In genomic region chr5:34439601-34440000, GRCh38 we compare ENCODE assay signal across 31 cellular contexts.
"Had no signal": no experiment of that assay in that cellular context is flagged by ENCODE, and none has a peak within 500 bp of the region (broad histone marks: within the 10 kb centered on the region; RNA-seq: fewer than 3 reads in every experiment).

No MANE protein-coding gene starts in this region.

- H2AFZ ChIP-seq: parathyroid adenoma had no signal

- H3K9ac ChIP-seq: parathyroid adenoma had no signal

- H3K9me3 ChIP-seq: heart right ventricle, left lung, lower lobe of right lung, right atrium auricular region, tibial nerve had no signal

- H3K27ac Mint-ChIP-seq: activated CD4-positive, alpha-beta memory T cell treated with anti-CD3 and anti-CD28 coated beads for 36 hours; activated naive CD4-positive, alpha-beta T cell treated with anti-CD3 and anti-CD28 coated beads for 36 hours; activated naive CD8-positive, alpha-beta T cell treated with anti-CD3 and anti-CD28 coated beads, Interleukin-2, amount 10 ng/mL, durations not matched to agents 7 days and 5 days; activated T-helper 1 cell treated with anti-CD3 and anti-CD28 coated beads, Interleukin-12 subunit alpha, Interleukin-12 subunit beta, Interleukin-2, Interleukin-4 antibody, amounts not matched to agents 30 ng/mL and 10 ng/mL and 1 ng/mL, durations not matched to agents 14 hours and 24 hours and 36 hours; effector memory CD8-positive, alpha-beta T cell; nephron; stimulated activated naive B cell treated with anti-CD40 and anti-IgM and Interleukin-4, amounts not matched to agents 10 μg/mL and 1 μg/mL and 100 μg/mL, for 72 hours; T-helper 1 cell treated with Interleukin-12 subunit alpha and Interleukin-12 subunit beta and Interleukin-4 antibody, amounts not matched to agents 30 μg/mL and 1 μg/mL, for 36 hours had no signal

- FAIRE-seq: astrocyte, TTC549 had no signal

- DNase-seq: activated CD4-positive, alpha-beta memory T cell treated with anti-CD3 and anti-CD28 coated beads for 36 hours; activated CD4-positive, alpha-beta T cell treated with anti-CD3 and anti-CD28 coated beads for 48 hours; activated CD8-positive, alpha-beta memory T cell treated with anti-CD3 and anti-CD28 coated beads, Interleukin-2, amount 50 U/mL, for 4 hours; activated effector memory CD4-positive, alpha-beta T cell treated with anti-CD3 and anti-CD28 coated beads, Interleukin-2, amount 50 U/mL, for 16 hours; activated naive CD4-positive, alpha-beta T cell treated with anti-CD3 and anti-CD28 coated beads for 36 hours; activated naive CD8-positive, alpha-beta T cell treated with anti-CD3 and anti-CD28 coated beads, Interleukin-2, amount 10 ng/mL, durations not matched to agents 7 days and 5 days; activated T-cell treated with anti-CD3 and anti-CD28 coated beads, Interleukin-2, amount 50 U/mL, for 1 hour; amniotic stem cell; brain microvascular endothelial cell; cortex of kidney; effector memory CD8-positive, alpha-beta T cell; foreskin fibroblast; heart right ventricle; kidney glomerular epithelial cell; left lung; lower lobe of right lung; nucleus accumbens; stimulated activated CD4-positive, alpha-beta T cell treated with anti-CD3 and anti-CD28 coated beads, Interleukin-15, amount 100 ng/mL, for 24 hours; stimulated activated CD4-positive, alpha-beta T cell treated with anti-CD3 and anti-CD28 coated beads, Interleukin-2, amount 100 ng/mL, for 24 hours; stimulated activated naive B cell treated with anti-CD40 and anti-IgM and Interleukin-4, amounts not matched to agents 10 μg/mL and 1 μg/mL and 100 μg/mL, for 72 hours; stomach; T-helper 9 cell had no signal

- H3K9me3 Mint-ChIP-seq: activated CD4-positive, alpha-beta memory T cell treated with anti-CD3 and anti-CD28 coated beads for 36 hours; activated naive CD4-positive, alpha-beta T cell treated with anti-CD3 and anti-CD28 coated beads for 36 hours; activated T-helper 1 cell treated with anti-CD3 and anti-CD28 coated beads, Interleukin-12 subunit alpha, Interleukin-12 subunit beta, Interleukin-2, Interleukin-4 antibody, amounts not matched to agents 30 ng/mL and 10 ng/mL and 1 ng/mL, durations not matched to agents 14 hours and 24 hours and 36 hours; effector memory CD8-positive, alpha-beta T cell had no signal

- H3K79me2 ChIP-seq: parathyroid adenoma had no signal

- H3K4me1 ChIP-seq: heart right ventricle, left lung, lower lobe of right lung, parathyroid adenoma, right atrium auricular region, stomach, tibial nerve had no signal

- H3K36me3 ChIP-seq: brain microvascular endothelial cell, heart right ventricle, left lung, lower lobe of right lung, right atrium auricular region, stomach, tibial nerve had no signal

- H3K4me1 Mint-ChIP-seq: activated naive CD8-positive, alpha-beta T cell treated with anti-CD3 and anti-CD28 coated beads, Interleukin-2, amount 10 ng/mL, durations not matched to agents 7 days and 5 days; nephron; stimulated activated naive B cell treated with anti-CD40 and anti-IgM and Interleukin-4, amounts not matched to agents 10 μg/mL and 1 μg/mL and 100 μg/mL, for 72 hours had no signal

- H3K27me3 ChIP-seq: brain microvascular endothelial cell, left lung, right atrium auricular region, stomach, tibial nerve had no signal

- H3K4me3 ChIP-seq: heart right ventricle, left lung, lower lobe of right lung, right atrium auricular region, stomach, tibial nerve had no signal

- H3K4me3 Mint-ChIP-seq: activated CD4-positive, alpha-beta memory T cell treated with anti-CD3 and anti-CD28 coated beads for 36 hours; activated naive CD4-positive, alpha-beta T cell treated with anti-CD3 and anti-CD28 coated beads for 36 hours; activated naive CD8-positive, alpha-beta T cell treated with anti-CD3 and anti-CD28 coated beads, Interleukin-2, amount 10 ng/mL, durations not matched to agents 7 days and 5 days; activated T-helper 1 cell treated with anti-CD3 and anti-CD28 coated beads, Interleukin-12 subunit alpha, Interleukin-12 subunit beta, Interleukin-2, Interleukin-4 antibody, amounts not matched to agents 30 ng/mL and 10 ng/mL and 1 ng/mL, durations not matched to agents 14 hours and 24 hours and 36 hours; effector memory CD8-positive, alpha-beta T cell; nephron; stimulated activated naive B cell treated with anti-CD40 and anti-IgM and Interleukin-4, amounts not matched to agents 10 μg/mL and 1 μg/mL and 100 μg/mL, for 72 hours; T-helper 1 cell treated with Interleukin-12 subunit alpha and Interleukin-12 subunit beta and Interleukin-4 antibody, amounts not matched to agents 30 μg/mL and 1 μg/mL, for 36 hours had no signal

- H3K36me3 Mint-ChIP-seq: activated CD4-positive, alpha-beta memory T cell treated with anti-CD3 and anti-CD28 coated beads for 36 hours; activated naive CD8-positive, alpha-beta T cell treated with anti-CD3 and anti-CD28 coated beads, Interleukin-2, amount 10 ng/mL, durations not matched to agents 7 days and 5 days; stimulated activated naive B cell treated with anti-CD40 and anti-IgM and Interleukin-4, amounts not matched to agents 10 μg/mL and 1 μg/mL and 100 μg/mL, for 72 hours had no signal

- H3K27ac ChIP-seq: brain microvascular endothelial cell, heart right ventricle, left lung, lower lobe of right lung, parathyroid adenoma, right atrium auricular region, stomach, tibial nerve, VCaP had no signal
